Comparison of ENCODE assay signal across 10 cellular contexts in genomic region chr1:39407496-39407888, GRCh38.
DNase-seq lines count a peak whose midpoint lies in the region; ATAC-seq and TF ChIP-seq lines count a peak whose summit lies in the region.
"Had no signal": no experiment of that assay in that cellular context is flagged by ENCODE, and none has a peak within 500 bp of the region (broad histone marks: within the 10 kb centered on the region; RNA-seq: fewer than 3 reads in every experiment).

No MANE protein-coding gene starts in this region.

- peaks cover 7% of the 10 kb centered on the region for H3K36me3 ChIP-seq in right atrium auricular region
- H3K36me3 ChIP-seq in mucosa of stomach (ENCODE audit: control insufficient read depth, insufficient read depth, low read length), result peaks cover under 1% of the 10 kb centered on the region

- ATAC-seq in left cardiac atrium (no peak), GM21576 (IDR thresholded peaks at IDR 0.05; ENCODE audit: unreplicated experiment) (no peak)

- no peaks in the 10 kb centered on the region for H3K27me3 ChIP-seq in right atrium auricular region
- H3K27me3 ChIP-seq in mucosa of stomach (ENCODE audit: control insufficient read depth, insufficient read depth, low read length), result no peaks in the 10 kb centered on the region

- TF ChIP-seq CTCF in right atrium auricular region (IDR thresholded peaks at IDR 0.05), result no peak

- H3K9me3 ChIP-seq in right atrium auricular region (no peaks in the 10 kb centered on the region), mucosa of stomach (ENCODE audit: control insufficient read depth, low read length) (no peaks in the 10 kb centered on the region)

- H3K9ac ChIP-seq in mucosa of stomach (ENCODE audit: low read length), result peak overlapping the region; percentile 70

- H3K4me1 ChIP-seq in right atrium auricular region (peaks cover 0 to 69% of the 10 kb centered on the region in 2 donors), mucosa of stomach (ENCODE audit: control insufficient read depth, insufficient read depth, low read length) (peaks cover 22% of the 10 kb centered on the region)

- H3K27ac ChIP-seq in right atrium auricular region, result peak overlapping the region; percentile 90 to 94

- intact Hi-C loops in left cardiac atrium (cut with DNase I), result no loop called here

- H3K4me3 ChIP-seq in right atrium auricular region, result no peak overlapping the region
- H3K4me3 ChIP-seq in mucosa of stomach (ENCODE audit: low read length), result no peak overlapping the region

- DNase-seq in right atrium auricular region (ENCODE audit: low spot score), result no peak
- DNase-seq in left cardiac atrium, result no peak
- peak; percentile 44 for DNase-seq in astrocyte of the hippocampus (ENCODE audit: low read depth, low spot score)
- DNase-seq in C1 segment of cervical spinal cord (lab: John Stamatoyannopoulos, UW), result no peak
- DNase-seq in AG08395 (ENCODE audit: low spot score), result no peak
- no peak for DNase-seq in NCI-H748 (lab: John Stamatoyannopoulos, UW; ENCODE audit: unreplicated experiment)
- DNase-seq: effector CD8-positive, alpha-beta T cell; NCI-H2081 had no signal
